ENCODE assay signal across 12 cellular contexts in the genomic region with DNA sequence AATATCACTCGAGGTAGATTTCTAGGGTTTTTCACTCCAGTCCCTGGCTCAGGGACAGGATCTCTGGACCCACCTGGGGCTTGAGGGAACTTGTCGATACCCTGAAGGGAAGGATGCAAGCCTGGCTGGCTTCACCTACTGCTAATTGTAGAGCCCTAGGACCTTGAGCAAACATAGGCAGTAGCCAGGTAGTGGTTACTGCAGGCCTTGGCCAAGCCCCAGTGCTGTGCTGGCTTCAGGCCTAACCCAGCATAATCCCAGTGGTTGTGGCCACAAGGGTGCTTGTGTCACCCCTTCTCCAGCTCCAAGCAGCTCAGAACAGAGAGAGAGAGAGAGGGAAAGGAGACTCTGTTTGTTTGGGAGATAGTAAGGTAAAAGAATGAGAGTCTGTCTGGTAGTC.
"Had no signal": no experiment of that assay in that cellular context is flagged by ENCODE, and none has a peak within 500 bp of the region (broad histone marks: within the 10 kb centered on the region; RNA-seq: fewer than 3 reads in every experiment).

No MANE protein-coding gene starts in this region.

- FAIRE-seq: endometrium, kidney had no signal

- ATAC-seq: activated CD4-positive, CD25-positive, alpha-beta regulatory T cell treated with anti-CD3 and anti-CD28 coated beads, Interleukin-2, amount 50 U/mL, for 24 hours; natural killer cell had no signal

- DNase-seq: activated CD4-positive, alpha-beta memory T cell treated with anti-CD3 and anti-CD28 coated beads, Interleukin-2, amount 10 ng/mL, durations not matched to agents 7 days and 5 days; activated CD4-positive, alpha-beta T cell treated with anti-CD3 and anti-CD28 coated beads, Interleukin-2, amount 10 ng/mL, durations not matched to agents 24 days and 14 days; activated gamma-delta T cell treated with Interleukin-2 at 50 U/mL for 16 hours; anterior cingulate cortex; effector CD4-positive, alpha-beta T cell; foreskin fibroblast; kidney; natural killer cell; stimulated activated CD4-positive, alpha-beta T cell treated with anti-CD3 and anti-CD28 coated beads, Interleukin-4, amount 100 ng/mL, for 24 hours; stimulated activated naive CD4-positive, alpha-beta T cell treated with Interleukin-2 at 50 U/mL for 16 hours had no signal
